24 cellular contexts compared by ENCODE assay signal in the genomic region with DNA sequence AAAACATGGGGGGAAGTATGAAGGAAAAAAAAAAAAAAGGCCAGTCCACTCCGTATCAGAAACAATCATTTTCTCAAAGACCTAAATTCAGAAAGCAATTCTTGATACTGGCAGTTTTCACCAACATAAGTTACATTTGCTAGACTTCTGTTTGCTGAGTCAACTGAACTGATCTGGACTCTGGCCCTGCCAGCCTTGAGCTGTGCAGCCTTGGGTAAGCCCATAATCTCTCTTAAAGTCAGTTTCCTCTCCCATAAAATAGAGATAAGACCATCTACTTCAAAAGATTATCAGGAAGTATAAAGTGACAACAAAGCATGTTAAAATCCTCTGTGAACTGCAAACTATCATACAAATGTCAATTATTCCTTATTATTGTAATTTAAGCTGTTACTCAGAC.
DNase-seq lines count a peak whose midpoint lies in the region; ATAC-seq, FAIRE-seq and TF ChIP-seq lines count a peak whose summit lies in the region.
"Had no signal": no experiment of that assay in that cellular context is flagged by ENCODE, and none has a peak within 500 bp of the region (broad histone marks: within the 10 kb centered on the region; RNA-seq: fewer than 3 reads in every experiment).

No MANE protein-coding gene starts in this region.

- H3K4me2 ChIP-seq in A549: peak overlapping the region; percentile 20; the same call in 1 of the 3 replicates
- H3K4me2 ChIP-seq: BLaER1 had no signal

- H3K36me3 ChIP-seq in colonic mucosa: no peaks in the 10 kb centered on the region
- H3K36me3 ChIP-seq in mucosa of rectum (ENCODE audit: control insufficient read depth in 2 of 2, insufficient read depth in 2 of 2, low read length in 2 of 2): peaks cover 0 to 4% of the 10 kb centered on the region in 2 donors
- H3K36me3 ChIP-seq in MG63: no peaks in the 10 kb centered on the region
- H3K36me3 ChIP-seq: cardiac muscle cell, HAP-1, Peyer's patch, sigmoid colon had no signal

- no peak for FAIRE-seq in A549 (lab: Jason Lieb, UNC)
- FAIRE-seq: A204.1, GM12891 had no signal

- peaks cover 11% of the 10 kb centered on the region for H3K4me1 ChIP-seq in A549
- no peaks in the 10 kb centered on the region for H3K4me1 ChIP-seq in colonic mucosa
- peaks cover 4 to 19% of the 10 kb centered on the region in 2 donors for H3K4me1 ChIP-seq in mucosa of rectum (ENCODE audit: control insufficient read depth in 2 of 2, insufficient read depth in 2 of 2, low read length in 2 of 2)
- H3K4me1 ChIP-seq: BLaER1, HAP-1 had no signal

- H3K9ac ChIP-seq in colonic mucosa (ENCODE audit: low read depth in 2 of 2, low read length in 2 of 2): no peak overlapping the region
- no peak overlapping the region for H3K9ac ChIP-seq in mucosa of rectum (ENCODE audit: low read depth in 1 of 2, low read length in 2 of 2)
- H3K9ac ChIP-seq: BLaER1 had no signal

- H3K4me3 ChIP-seq in A549 (no peak overlapping the region), colonic mucosa (no peak overlapping the region), mucosa of rectum (ENCODE audit: low read length in 2 of 2) (peak overlapping the region; percentile 9 to 26), MG63 (no peak overlapping the region)
- H3K4me3 ChIP-seq: BLaER1, cardiac muscle cell, HAP-1, Peyer's patch, sigmoid colon had no signal

- 58% methylated on average over 1 of the region's 1 CpG for WGBS in A549 (ENCODE audit: missing lambda C conversion rate)

- TF ChIP-seq POLR2A in A549 (IDR thresholded peaks at IDR 0.05; ENCODE audit: low read length): no peak

- no peaks in the 10 kb centered on the region for H3K9me3 ChIP-seq in A549
- H3K9me3 ChIP-seq in colonic mucosa: no peaks in the 10 kb centered on the region
- H3K9me3 ChIP-seq in mucosa of rectum (ENCODE audit: control insufficient read depth in 2 of 2, low read length in 2 of 2): no peaks in the 10 kb centered on the region
- no peaks in the 10 kb centered on the region for H3K9me3 ChIP-seq in MG63
- H3K9me3 ChIP-seq: BLaER1, HAP-1, Peyer's patch, sigmoid colon had no signal

- CTCF ChIA-PET in A549 (lab: Yijun Ruan, JAX): interaction anchor here (0.7 kb wide), 1 partner anchor 218 kb away, joined by 3 read pairs; no protein-coding TSS in a partner anchor

- intact Hi-C loops in colonic mucosa (cut with DNase I): no loop called here

- TF ChIP-seq RAD21 in A549 (conservative IDR thresholded peaks at IDR 0.05 in 1 of 2, IDR thresholded peaks at IDR 0.05 in 1 of 2): no peak

- ATAC-seq in A549: peak in 1 of 2 experiments; percentile 43; a peak in 2 of 6 replicates
- no peak for ATAC-seq in GM18907 (IDR thresholded peaks at IDR 0.05; ENCODE audit: unreplicated experiment)
- ATAC-seq: activated CD4-positive, CD25-positive, alpha-beta regulatory T cell treated with anti-CD3 and anti-CD28 coated beads, Interleukin-2, amount 50 U/mL, for 24 hours had no signal

- TF ChIP-seq CTCF in A549 (IDR thresholded peaks at IDR 0.05) (no peak), colonic mucosa (IDR thresholded peaks at IDR 0.05) (no peak)

- H3K27me3 ChIP-seq in colonic mucosa (no peaks in the 10 kb centered on the region), mucosa of rectum (ENCODE audit: control insufficient read depth in 2 of 2, insufficient read depth in 2 of 2, low read length in 2 of 2) (no peaks in the 10 kb centered on the region), MG63 (no peaks in the 10 kb centered on the region)
- H3K27me3 ChIP-seq: BLaER1, cardiac muscle cell, Peyer's patch, sigmoid colon had no signal

- H3K27ac ChIP-seq in A549 (no peak overlapping the region), colonic mucosa (peak overlapping the region; percentile 38), mucosa of rectum (ENCODE audit: low read depth in 2 of 2, low read length in 2 of 2) (peak overlapping the region; percentile 44 to 67)
- H3K27ac ChIP-seq: BLaER1, cardiac muscle cell, sigmoid colon had no signal

- no peak for DNase-seq in A549 (ENCODE audit: low read depth in 1 of 2, low spot score in 1 of 2)
- peak; percentile 9 for DNase-seq in OCI-M1 (lab: John Stamatoyannopoulos, UW)
- peak; percentile 69 for DNase-seq in colonic mucosa
- DNase-seq in DMS153 treated with DMSO at 0.1 percent for 48 hours (lab: John Stamatoyannopoulos, UW; ENCODE audit: unreplicated experiment): no peak
- DNase-seq in MG63: no peak
- no peak for DNase-seq in hepatic stellate cell (ENCODE audit: low spot score)
- DNase-seq: activated naive CD8-positive, alpha-beta T cell treated with anti-CD3 and anti-CD28 coated beads, Interleukin-2, amount 10 ng/mL, durations not matched to agents 7 days and 5 days; DMS 273 treated with DMSO at 0.1 percent for 48 hours; GF-D8; MV-4-11; NCI-H187; NCI-H226; occipital lobe; sigmoid colon; T-helper 9 cell had no signal

- POLR2A ChIA-PET in A549 (lab: Yijun Ruan, JAX): no interaction called here

- no peak for TF ChIP-seq EP300 in A549 (IDR thresholded peaks at IDR 0.05)

TF ChIP-seq in A549, 52 proteins besides CTCF, POLR2A, EP300 and RAD21:
- no peak for TF ChIP-seq ZC3H11A (IDR thresholded peaks at IDR 0.05)
- peak; percentile 47 for TF ChIP-seq MAFK (IDR thresholded peaks at IDR 0.05; ENCODE audit: partially characterized antibody)
TF ChIP-seq in A549: peak in this region for 1.

Comparison
In these comparisons a context has a peak if more than half of its experiments do, and no peak if none do; other contexts are left out.
1. DNase-seq: peak in OCI-M1 (single experiment) and colonic mucosa (single experiment); none in A549 (0 of 2), DMS153 treated with DMSO at 0.1 percent for 48 hours (single experiment), MG63 (single experiment) and hepatic stellate cell (single experiment).
2. H3K27ac ChIP-seq: peak in colonic mucosa (single experiment) and mucosa of rectum (2 of 2); none in A549 (0 of 2).
3. H3K4me3 ChIP-seq: peak in mucosa of rectum (2 of 2); none in A549 (single experiment), colonic mucosa (single experiment) and MG63 (single experiment).